In genomic region chr17:47999612-48000011, GRCh38 we compare ENCODE assay signal across 13 cellular contexts. TPM values are rescaled to one million over a fixed set of nuclear protein-coding genes. Genes with fewer than 3 reads are reported as not detected.
DNase-seq lines count a peak whose midpoint lies in the region; ATAC-seq, FAIRE-seq and TF ChIP-seq lines count a peak whose summit lies in the region.
"Had no signal": no experiment of that assay in that cellular context is flagged by ENCODE, and none has a peak within 500 bp of the region (broad histone marks: within the 10 kb centered on the region; RNA-seq: fewer than 3 reads in every experiment).

No MANE protein-coding gene starts in this region.

- POLR2A ChIA-PET in IMR-90 (lab: Charles Lee; ENCODE audit: unreplicated experiment) = no interaction called here

- peaks cover 11% of the 10 kb centered on the region for H3K4me1 ChIP-seq in IMR-90 (ENCODE audit: control insufficient read depth, insufficient read depth, low read length)
- peaks cover 25% of the 10 kb centered on the region for H3K4me1 ChIP-seq in astrocyte (ENCODE audit: insufficient read depth, low read length)
- H3K4me1 ChIP-seq in neural progenitor cell = peaks cover 72% of the 10 kb centered on the region
- H3K4me1 ChIP-seq in right atrium auricular region = peaks cover 0 to 27% of the 10 kb centered on the region in 2 donors

- H3K23ac ChIP-seq in IMR-90 (ENCODE audit: low read depth, low read length) = no peak overlapping the region

- no peak for TF ChIP-seq RAD21 in IMR-90 (IDR thresholded peaks at IDR 0.05; ENCODE audit: low read length)

- H3K27ac ChIP-seq in IMR-90 (ENCODE audit: insufficient read depth, low read length) = no peak overlapping the region
- H3K27ac ChIP-seq in astrocyte (ENCODE audit: low read depth, low read length) = no peak overlapping the region
- no peak overlapping the region for H3K27ac ChIP-seq in neural progenitor cell
- H3K27ac ChIP-seq in right atrium auricular region = no peak overlapping the region
- H3K27ac ChIP-seq: BLaER1 had no signal

- no peaks in the 10 kb centered on the region for H3K36me3 ChIP-seq in IMR-90 (ENCODE audit: control insufficient read depth, insufficient read depth, low read length)
- H3K36me3 ChIP-seq in astrocyte (ENCODE audit: insufficient read depth, low read length) = no peaks in the 10 kb centered on the region
- H3K36me3 ChIP-seq in neural progenitor cell = no peaks in the 10 kb centered on the region
- H3K36me3 ChIP-seq in right atrium auricular region = no peaks in the 10 kb centered on the region
- H3K36me3 ChIP-seq: BLaER1 had no signal

- H3K36me3 Mint-ChIP-seq in astrocyte (ENCODE audit: low read depth, unreplicated experiment) (no peaks in the 10 kb centered on the region), neural progenitor cell (no peaks in the 10 kb centered on the region)

- H3K9me3 Mint-ChIP-seq in astrocyte (ENCODE audit: unreplicated experiment) (no peaks in the 10 kb centered on the region), neural progenitor cell (no peaks in the 10 kb centered on the region)

- peaks cover 28% of the 10 kb centered on the region for H3K4me1 Mint-ChIP-seq in astrocyte (ENCODE audit: low read depth, unreplicated experiment)
- H3K4me1 Mint-ChIP-seq in neural progenitor cell = peaks cover 74% of the 10 kb centered on the region

- no peak overlapping the region for H4K91ac ChIP-seq in IMR-90 (ENCODE audit: insufficient read depth, low read depth, low read length)

- H3K79me1 ChIP-seq in IMR-90 (ENCODE audit: low read depth in 1 of 2, low read length in 2 of 2) = no peaks in the 10 kb centered on the region

- H3K27me3 ChIP-seq in IMR-90 (ENCODE audit: control insufficient read depth, insufficient read depth, low read length) (no peaks in the 10 kb centered on the region; the same call in 1 of the 2 replicates), astrocyte (ENCODE audit: insufficient read depth, low read length) (no peaks in the 10 kb centered on the region), neural progenitor cell (no peaks in the 10 kb centered on the region), right atrium auricular region (no peaks in the 10 kb centered on the region)
- H3K27me3 ChIP-seq: BLaER1 had no signal

- H3K4ac ChIP-seq in IMR-90 (ENCODE audit: low read depth, low read length) = peak overlapping the region; percentile 43; the same call in 1 of the 2 replicates

- H3K9ac ChIP-seq in IMR-90 (ENCODE audit: low read depth, low read length) (no peak overlapping the region), astrocyte (ENCODE audit: low read length) (no peak overlapping the region), neural progenitor cell (no peak overlapping the region)
- H3K9ac ChIP-seq: BLaER1 had no signal

- H3K4me3 Mint-ChIP-seq in astrocyte (ENCODE audit: unreplicated experiment) = no peak overlapping the region
- peak overlapping the region; percentile 46 for H3K4me3 Mint-ChIP-seq in neural progenitor cell

- no peaks in the 10 kb centered on the region for H3K79me2 ChIP-seq in astrocyte (ENCODE audit: insufficient read depth, low read length)
- H3K79me2 ChIP-seq in neural progenitor cell (ENCODE audit: low read depth) = no peaks in the 10 kb centered on the region

- FAIRE-seq in astrocyte (lab: Jason Lieb, UNC) = no peak

- DNase-seq in activated CD4-positive, alpha-beta T cell treated with anti-CD3 and anti-CD28 coated beads for 48 hours = peak; percentile 18
- no peak for DNase-seq in activated CD4-positive, alpha-beta T cell treated with anti-CD3 and anti-CD28 coated beads for 4 hours
- DNase-seq in IMR-90 (peak; percentile 72), astrocyte (ENCODE audit: low read depth) (peak; percentile 66), neural progenitor cell (ENCODE audit: low spot score) (no peak), NCI-H2227 (lab: John Stamatoyannopoulos, UW; ENCODE audit: unreplicated experiment) (no peak), right atrium auricular region (ENCODE audit: low spot score) (no peak)
- DNase-seq in effector CD8-positive, alpha-beta T cell (lab: John Stamatoyannopoulos, UW) = no peak
- DNase-seq: activated T-cell treated with anti-CD3 and anti-CD28 coated beads, Interleukin-2, amount 50 U/mL, for 1 hour; NCI-H2029 treated with DMSO at 0.1 percent for 48 hours; nucleus accumbens had no signal

- H3K27ac Mint-ChIP-seq in astrocyte (ENCODE audit: unreplicated experiment) (peak overlapping the region; percentile 38), neural progenitor cell (peak overlapping the region; percentile 97)

- peak overlapping the region; percentile 40; the same call in 1 of the 2 replicates for H4K5ac ChIP-seq in IMR-90 (ENCODE audit: low read depth, low read length)

- BruUV-seq in IMR-90 (replicated peaks; lab: Mats Ljungman, UMichigan) = no TSS peak

- no peak for TF ChIP-seq POLR2A in IMR-90 (IDR thresholded peaks at IDR 0.05; ENCODE audit: low read depth, low read length)

- H2BK5ac ChIP-seq in IMR-90 (ENCODE audit: low read depth, low read length, poor library complexity, severe bottlenecking) = no peak overlapping the region

- no peak overlapping the region for H2BK20ac ChIP-seq in IMR-90 (ENCODE audit: low read depth, low read length)

- H4K8ac ChIP-seq in IMR-90 (ENCODE audit: low read depth in 2 of 2, low read length in 2 of 2) = peak overlapping the region in 1 of 2 experiments; percentile 69; a peak in 2 of 4 replicates

- H2AFZ ChIP-seq in IMR-90 (replicated peaks; ENCODE audit: low read length, poor library complexity) = peak overlapping the region; percentile 36
- H2AFZ ChIP-seq in astrocyte (ENCODE audit: low read depth, low read length) = no peak overlapping the region
- H2AFZ ChIP-seq in neural progenitor cell (replicated peaks) = no peak overlapping the region

- dilution Hi-C loops in IMR-90 (cut with HindIII; ENCODE audit: low sequenced_read_pairs, unreplicated experiment) = no loop called here

- intact Hi-C loops in IMR-90 (cut with micrococcal nuclease) = no loop called here

- H3K27me3 Mint-ChIP-seq in astrocyte (ENCODE audit: low read depth, unreplicated experiment) (no peaks in the 10 kb centered on the region), neural progenitor cell (ENCODE audit: insufficient read depth, low read depth) (peaks cover 9% of the 10 kb centered on the region)

- no peaks in the 10 kb centered on the region for H4K20me1 ChIP-seq in IMR-90 (ENCODE audit: insufficient read depth, low read length)
- H4K20me1 ChIP-seq in astrocyte (ENCODE audit: insufficient read depth, low read length) = no peaks in the 10 kb centered on the region
- no peaks in the 10 kb centered on the region for H4K20me1 ChIP-seq in neural progenitor cell (ENCODE audit: low read depth)
- H4K20me1 ChIP-seq: BLaER1 had no signal

- in situ Hi-C loops in IMR-90 (cut with MboI; ENCODE audit: low sequenced_read_pairs) = no loop called here

- 33% methylated on average over 2 of the region's 4 CpGs; no CpG with 5 or more reads in 1 of the 2 experiments for WGBS in IMR-90 (ENCODE audit: extremely low coverage in 2 of 2, insufficient read length in 1 of 2), 2 experiments

- peaks cover 11% of the 10 kb centered on the region; the same call in 1 of the 2 replicates for H3K9me1 ChIP-seq in IMR-90 (ENCODE audit: insufficient read depth, low read length)

- no peak overlapping the region for H3K56ac ChIP-seq in IMR-90 (ENCODE audit: extremely low read depth, insufficient read depth, low read length)

- TF ChIP-seq CTCF in IMR-90 (conservative IDR thresholded peaks at IDR 0.05; ENCODE audit: low read depth, low read length) = no peak
- no peak for TF ChIP-seq CTCF in astrocyte (IDR thresholded peaks at IDR 0.05; ENCODE audit: insufficient read depth, low read depth, low read length)
- TF ChIP-seq CTCF in neural progenitor cell (IDR thresholded peaks at IDR 0.05) = no peak
- no peak for TF ChIP-seq CTCF in right atrium auricular region (IDR thresholded peaks at IDR 0.05)

- no peak overlapping the region for H3K18ac ChIP-seq in IMR-90 (ENCODE audit: low read depth, low read length)

- 0 out of 3 replicates have a peak overlapping the region, but pooled peaks have one; percentile 39 for H2BK15ac ChIP-seq in IMR-90 (ENCODE audit: low read depth, low read length)

- H3K14ac ChIP-seq in IMR-90 (replicated peaks; ENCODE audit: low read depth, low read length) = no peak overlapping the region

- ATAC-seq in IMR-90 (ENCODE audit: low read depth) = no peak

- H3K4me3 ChIP-seq in IMR-90 (ENCODE audit: insufficient read depth, low read depth, low read length) (no peak overlapping the region), astrocyte (ENCODE audit: insufficient read depth, low read depth, low read length) (no peak overlapping the region), neural progenitor cell (no peak overlapping the region), right atrium auricular region (no peak overlapping the region)
- H3K4me3 ChIP-seq: BLaER1 had no signal

- H2AK5ac ChIP-seq in IMR-90 (ENCODE audit: low read depth, low read length) = peak overlapping the region; percentile 52; the same call in 1 of the 2 replicates

- H3K9me3 ChIP-seq in IMR-90 (ENCODE audit: control insufficient read depth, insufficient read depth, low read length) (no peaks in the 10 kb centered on the region), astrocyte (ENCODE audit: insufficient read depth, low read depth, low read length) (no peaks in the 10 kb centered on the region), neural progenitor cell (ENCODE audit: low read depth) (no peaks in the 10 kb centered on the region), right atrium auricular region (no peaks in the 10 kb centered on the region)
- H3K9me3 ChIP-seq: BLaER1 had no signal

- H3F3A ChIP-seq in neural progenitor cell (ENCODE audit: low read depth) = peaks cover 64% of the 10 kb centered on the region

- H3K4me2 ChIP-seq in IMR-90 (ENCODE audit: low read depth, low read length) = no peak overlapping the region
- H3K4me2 ChIP-seq in astrocyte (ENCODE audit: low read length) = no peak overlapping the region
- H3K4me2 ChIP-seq in neural progenitor cell = no peak overlapping the region
- H3K4me2 ChIP-seq: BLaER1 had no signal

- H2BK120ac ChIP-seq in IMR-90 (ENCODE audit: low read depth, low read length) = 0 out of 2 replicates have a peak overlapping the region, but pooled peaks have one; percentile 22

- CTCF ChIA-PET in IMR-90 (lab: Yijun Ruan, JAX) = interaction anchor here (1.4 kb wide), 1 partner anchor 12 kb away, joined by 3 read pairs; no protein-coding TSS in a partner anchor

- H2AK9ac ChIP-seq in IMR-90 (replicated peaks; ENCODE audit: low read depth, low read length, poor library complexity) = no peak overlapping the region

RNA-seq across cellular contexts. Expression of gene CDK5RAP3, which starts 28.7 kb away (rescaled TPM):
- total RNA-seq in IMR-90 (2012; rRNA removed) = 56.7 and 75.3 TPM in 2 replicates
- 138 and 153 TPM in 2 replicates for polyA plus RNA-seq in IMR-90 (2012; rRNA removed)
- polyA plus RNA-seq in IMR-90 (2012; cell fraction: cytosol; rRNA removed) = 46.3 and 96.7 TPM in 2 replicates
- 1,289 and 1,731 TPM in 2 replicates for polyA plus RNA-seq in IMR-90 (2012; cell fraction: nucleus; rRNA removed; ENCODE audit: low replicate concordance)
- 59.1 and 62.8 TPM in 2 replicates for total RNA-seq in astrocyte
- 104 and 168 TPM in 2 replicates for total RNA-seq in neural progenitor cell (ENCODE audit: low replicate concordance)
- 10 to 100 TPM; 37.9 to 45.4 TPM for total RNA-seq in right atrium auricular region

RNA-seq across cellular contexts. Expression of gene COPZ2, which starts 38.0 kb away (rescaled TPM):
- total RNA-seq in IMR-90 (2012; rRNA removed) (41.0 and 60.5 TPM in 2 replicates), astrocyte (25.1 and 38.3 TPM in 2 replicates), neural progenitor cell (ENCODE audit: low replicate concordance) (0.30 and 0.74 TPM in 2 replicates), right atrium auricular region (10 to 100 TPM; 43.5 to 48.1 TPM)
- 86.1 and 89.4 TPM in 2 replicates for polyA plus RNA-seq in IMR-90 (2012; rRNA removed)
- 49.6 and 126 TPM in 2 replicates for polyA plus RNA-seq in IMR-90 (2012; cell fraction: cytosol; rRNA removed)
- polyA plus RNA-seq in IMR-90 (2012; cell fraction: nucleus; rRNA removed; ENCODE audit: low replicate concordance) = 26.4 and 100 TPM in 2 replicates

RNA-seq across cellular contexts. Expression of gene PRR15L, which starts 41.9 kb away (rescaled TPM):
- total RNA-seq in IMR-90 (2012; rRNA removed) (not detected in 2 replicates), astrocyte (not detected in 2 replicates), neural progenitor cell (ENCODE audit: low replicate concordance) (not detected in 2 replicates), right atrium auricular region (1 to 10 TPM; 1.2 to 6.5 TPM)
- not detected in 2 replicates for polyA plus RNA-seq in IMR-90 (2012; rRNA removed)
- not detected in 2 replicates for polyA plus RNA-seq in IMR-90 (2012; cell fraction: cytosol; rRNA removed)
- polyA plus RNA-seq in IMR-90 (2012; cell fraction: nucleus; rRNA removed; ENCODE audit: low replicate concordance) = not detected in 2 replicates
- total RNA-seq: dermis microvascular lymphatic vessel endothelial cell had no signal

RNA-seq across cellular contexts. Expression of gene NFE2L1, which starts 48.5 kb away (rescaled TPM):
- total RNA-seq in IMR-90 (2012; rRNA removed) = 35.6 and 42.8 TPM in 2 replicates
- polyA plus RNA-seq in IMR-90 (2012; rRNA removed) = 122 and 125 TPM in 2 replicates
- 97.7 and 130 TPM in 2 replicates for polyA plus RNA-seq in IMR-90 (2012; cell fraction: cytosol; rRNA removed)
- polyA plus RNA-seq in IMR-90 (2012; cell fraction: nucleus; rRNA removed; ENCODE audit: low replicate concordance) = 91.5 and 108 TPM in 2 replicates
- total RNA-seq in astrocyte = 344 and 348 TPM in 2 replicates
- total RNA-seq in neural progenitor cell (ENCODE audit: low replicate concordance) = 73.4 and 104 TPM in 2 replicates
- total RNA-seq in right atrium auricular region = 100 to 1,000 TPM; 271 to 418 TPM

RNA-seq across cellular contexts. Expression of gene PNPO, which starts 58.2 kb away (rescaled TPM):
- total RNA-seq in IMR-90 (2012; rRNA removed) (32.5 and 34.1 TPM in 2 replicates), astrocyte (12.0 and 14.1 TPM in 2 replicates), neural progenitor cell (ENCODE audit: low replicate concordance) (8.0 and 9.1 TPM in 2 replicates), right atrium auricular region (10 to 100 TPM; 28.4 to 35.4 TPM)
- polyA plus RNA-seq in IMR-90 (2012; rRNA removed) = 13.6 and 13.9 TPM in 2 replicates
- 11.0 and 37.1 TPM in 2 replicates for polyA plus RNA-seq in IMR-90 (2012; cell fraction: cytosol; rRNA removed)
- 5.8 and 9.0 TPM in 2 replicates for polyA plus RNA-seq in IMR-90 (2012; cell fraction: nucleus; rRNA removed; ENCODE audit: low replicate concordance)

Comparison
In these comparisons a context has a peak if more than half of its experiments do, and no peak if none do; other contexts are left out.
1. DNase-seq: peak in activated CD4-positive, alpha-beta T cell treated with anti-CD3 and anti-CD28 coated beads for 48 hours (single experiment), IMR-90 (single experiment) and astrocyte (single experiment); none in activated CD4-positive, alpha-beta T cell treated with anti-CD3 and anti-CD28 coated beads for 4 hours (0 of 2), neural progenitor cell (single experiment), effector CD8-positive, alpha-beta T cell (single experiment), NCI-H2227 (single experiment) and right atrium auricular region (single experiment).
2. RNA of gene COPZ2, which starts 38.0 kb away (total RNA-seq): 43.5 to 48.1 TPM in right atrium auricular region, 41.0 to 60.5 TPM in IMR-90 and 25.1 to 38.3 TPM in astrocyte; 0.30 to 0.74 TPM in neural progenitor cell; every median in the first group is over 10 times any median in the second.